ENCODE assay signal across 8 cellular contexts in genomic region chr11:16924462-16924825, GRCh38.
DNase-seq lines count a peak whose midpoint lies in the region; ATAC-seq, FAIRE-seq and TF ChIP-seq lines count a peak whose summit lies in the region.

No MANE protein-coding gene starts in this region.

- dilution Hi-C loops in keratinocyte (cut with MboI; ENCODE audit: extremely low pct_ligation_motif_present, low sequenced_read_pairs) = loop anchor here (25.0 kb wide), 1 partner anchor 112 kb away; no protein-coding TSS in a partner anchor

- peaks cover 52% of the 10 kb centered on the region for H3K4me1 ChIP-seq in cardiac muscle cell (ENCODE audit: low read depth)
- H3K4me1 ChIP-seq in keratinocyte (ENCODE audit: control insufficient read depth, extremely low read depth, insufficient read depth, low read length) = peaks cover 16% of the 10 kb centered on the region
- H3K4me1 ChIP-seq in upper lobe of left lung = peaks cover 15 to 29% (median 20%) of the 10 kb centered on the region in 4 donors

- H3K4me3 ChIP-seq in cardiac muscle cell (peak overlapping the region; percentile 78), LNCaP clone FGC (ENCODE audit: low read depth, low read length) (peak overlapping the region; percentile 54), keratinocyte (ENCODE audit: control insufficient read depth in 2 of 3, extremely low read depth in 1 of 3, insufficient read depth in 2 of 3, low read depth in 1 of 3, low read length in 3 of 3) (peak overlapping the region; percentile 51 to 72 (median 66)), upper lobe of left lung (peak overlapping the region in 2 of 4 donors; percentile 47 to 50)

- H3K9ac ChIP-seq in keratinocyte (ENCODE audit: control insufficient read depth, extremely low read depth, insufficient read depth, low read length) = peak overlapping the region; percentile 54

- TF ChIP-seq POLR2A in upper lobe of left lung (IDR thresholded peaks at IDR 0.05) = no peak

- no peak overlapping the region for H2AFZ ChIP-seq in keratinocyte (ENCODE audit: control insufficient read depth, low read length)

- TF ChIP-seq CTCF in cardiac muscle cell (IDR thresholded peaks at IDR 0.05; ENCODE audit: low read depth, low read length) (no peak), LNCaP clone FGC (IDR thresholded peaks at IDR 0.05; ENCODE audit: control insufficient read depth, extremely low read depth, insufficient read depth) (no peak), keratinocyte (optimal IDR thresholded peaks at IDR 0.05 in 1 of 3, IDR thresholded peaks at IDR 0.05 in 1 of 3, conservative IDR thresholded peaks at IDR 0.05 in 1 of 3; ENCODE audit: extremely low read depth in 1 of 3, insufficient read depth in 2 of 3, low read length in 3 of 3) (no peak), upper lobe of left lung (IDR thresholded peaks at IDR 0.05) (no peak)

- whole genome bisulfite sequencing in upper lobe of left lung, 2 donors = 30 to 42% methylated on average over 4 of the region's 4 CpGs

- no peaks in the 10 kb centered on the region for H3K9me3 ChIP-seq in cardiac muscle cell (ENCODE audit: low read depth)
- no peaks in the 10 kb centered on the region for H3K9me3 ChIP-seq in keratinocyte (ENCODE audit: control insufficient read depth, low read depth, low read length)
- H3K9me3 ChIP-seq in upper lobe of left lung = no peaks in the 10 kb centered on the region

- H4K20me1 ChIP-seq in keratinocyte (ENCODE audit: control insufficient read depth, extremely low read depth, insufficient read depth, low read length) = no peaks in the 10 kb centered on the region

- no peak for TF ChIP-seq EP300 in upper lobe of left lung (IDR thresholded peaks at IDR 0.05)

- intact Hi-C loops in Right ventricle myocardium inferior (cut with DNase I) = no loop called here

- H3K27me3 ChIP-seq in cardiac muscle cell (peaks cover 4% of the 10 kb centered on the region), keratinocyte (ENCODE audit: control insufficient read depth, extremely low read depth, insufficient read depth, low read length) (peaks cover 14% of the 10 kb centered on the region), upper lobe of left lung (peaks cover 0 to 5% (median 0%) of the 10 kb centered on the region in 4 donors)

- DNase-seq in cardiac muscle cell (ENCODE audit: low read depth in 1 of 2, low spot score in 1 of 2) (no peak), Right ventricle myocardium inferior (ENCODE audit: missing footprints) (no peak), LNCaP clone FGC (ENCODE audit: low read depth) (no peak), keratinocyte (ENCODE audit: low read depth, low spot score) (no peak), upper lobe of left lung (no peak), GOT3 (lab: John Stamatoyannopoulos, UW) (no peak), AG20443 (ENCODE audit: low spot score) (no peak), dermis blood vessel endothelial cell (no peak)

- H3K9me1 ChIP-seq in keratinocyte (ENCODE audit: control insufficient read depth, extremely low read depth, insufficient read depth, low read length) = no peaks in the 10 kb centered on the region

- H3K36me3 ChIP-seq in cardiac muscle cell = no peaks in the 10 kb centered on the region
- H3K36me3 ChIP-seq in keratinocyte (ENCODE audit: control insufficient read depth in 2 of 2, extremely low read depth in 1 of 2, insufficient read depth in 2 of 2, low read length in 2 of 2) = no peaks in the 10 kb centered on the region
- no peaks in the 10 kb centered on the region for H3K36me3 ChIP-seq in upper lobe of left lung

- no peaks in the 10 kb centered on the region for H3K79me2 ChIP-seq in keratinocyte (ENCODE audit: control insufficient read depth, insufficient read depth, low read length)

- H3K27ac ChIP-seq in cardiac muscle cell (peak overlapping the region; percentile 78), keratinocyte (ENCODE audit: control insufficient read depth, insufficient read depth, low read length) (no peak overlapping the region), upper lobe of left lung (peak overlapping the region; percentile 38 to 62 (median 49))

- no peak for FAIRE-seq in keratinocyte (lab: Jason Lieb, UNC)

- peak overlapping the region; percentile 97 for H3K4me2 ChIP-seq in keratinocyte (ENCODE audit: control insufficient read depth, extremely low read depth, insufficient read depth, low read depth, low read length)

- ATAC-seq in Right ventricle myocardium inferior = no peak
- no peak for ATAC-seq in upper lobe of left lung (ENCODE audit: low FRiP score in 2 of 2)
